In the genomic region with DNA sequence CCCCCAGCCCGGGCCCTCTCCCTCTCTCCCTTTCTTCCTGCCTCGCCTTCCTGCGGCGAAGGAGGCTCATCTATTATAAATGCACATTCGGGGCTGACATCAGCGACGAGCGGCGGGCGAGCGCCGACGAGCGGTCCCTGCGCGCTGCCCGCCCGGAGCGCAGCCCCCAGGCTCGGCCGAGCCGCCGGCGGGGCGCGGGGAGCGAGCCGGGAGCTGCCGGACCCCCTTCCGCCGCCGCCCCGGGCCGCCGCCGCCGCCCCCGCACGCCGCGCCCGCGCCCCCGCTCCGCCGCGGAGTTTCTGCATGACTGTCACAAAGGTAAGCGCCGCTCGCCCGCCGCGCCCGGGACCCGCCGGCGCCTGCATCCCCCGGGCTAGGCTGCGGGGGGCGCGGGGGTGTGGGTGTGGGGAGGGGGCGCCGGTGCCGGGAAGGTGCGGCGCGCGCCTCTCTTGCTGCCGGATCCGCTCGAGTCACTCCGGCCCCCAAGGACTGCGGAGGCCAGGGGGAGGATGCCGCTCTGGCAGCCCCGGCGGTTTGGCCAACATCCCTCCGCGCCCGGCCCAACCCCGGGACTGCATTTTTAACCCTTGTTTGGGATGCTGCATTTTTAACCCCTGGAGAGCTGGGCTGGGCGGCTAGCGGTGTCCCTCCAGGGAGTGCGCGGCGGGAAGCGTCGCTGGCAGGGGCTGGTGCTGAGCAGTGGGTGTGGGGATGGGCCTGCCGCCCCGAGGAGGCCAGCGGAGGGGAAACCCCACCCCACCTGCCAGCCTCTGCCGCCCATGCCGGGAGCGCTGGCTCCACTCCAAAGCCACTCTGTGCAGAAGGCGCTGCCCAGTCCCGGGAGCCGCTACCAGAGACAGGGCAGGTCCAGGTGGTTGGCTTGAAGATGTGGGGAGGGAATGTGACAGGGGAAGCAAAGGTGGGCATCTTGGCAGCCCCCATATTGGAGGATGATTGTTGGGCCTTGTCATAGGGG, we compare ENCODE assay signal across 8 cellular contexts. TPM values are rescaled to one million over a fixed set of nuclear protein-coding genes. Genes with fewer than 3 reads are reported as not detected.
DNase-seq lines count a peak whose midpoint lies in the region; ATAC-seq and TF ChIP-seq lines count a peak whose summit lies in the region.

A gene with protein sequence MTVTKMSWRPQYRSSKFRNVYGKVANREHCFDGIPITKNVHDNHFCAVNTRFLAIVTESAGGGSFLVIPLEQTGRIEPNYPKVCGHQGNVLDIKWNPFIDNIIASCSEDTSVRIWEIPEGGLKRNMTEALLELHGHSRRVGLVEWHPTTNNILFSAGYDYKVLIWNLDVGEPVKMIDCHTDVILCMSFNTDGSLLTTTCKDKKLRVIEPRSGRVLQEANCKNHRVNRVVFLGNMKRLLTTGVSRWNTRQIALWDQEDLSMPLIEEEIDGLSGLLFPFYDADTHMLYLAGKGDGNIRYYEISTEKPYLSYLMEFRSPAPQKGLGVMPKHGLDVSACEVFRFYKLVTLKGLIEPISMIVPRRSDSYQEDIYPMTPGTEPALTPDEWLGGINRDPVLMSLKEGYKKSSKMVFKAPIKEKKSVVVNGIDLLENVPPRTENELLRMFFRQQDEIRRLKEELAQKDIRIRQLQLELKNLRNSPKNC (plus strand): TSS at position 34 of the 976 bp plus-strand sequence. CDS start 270 bp downstream, at position 304.

- no peak within 1 kb of the TSS for H3K27ac Mint-ChIP-seq in activated CD8-positive, alpha-beta memory T cell treated with anti-CD3 and anti-CD28 coated beads, Interleukin-2, amount 10 ng/mL, durations not matched to agents 7 days and 5 days
- peak within 1 kb of the TSS; percentile 21 for H3K27ac Mint-ChIP-seq in stimulated activated naive CD8-positive, alpha-beta T cell treated with anti-CD3 and anti-CD28 coated beads, Interleukin-15, Interleukin-2, amounts not matched to agents 100 ng/mL and 50 ng/mL, for 24 hours

- H3K36me3 ChIP-seq in PC-9 (ENCODE audit: low read depth) (no peaks in the 10 kb centered on the region), right lobe of liver (no peaks in the 10 kb centered on the region)

- no peaks in the 10 kb centered on the region for H3K36me3 Mint-ChIP-seq in activated CD8-positive, alpha-beta memory T cell treated with anti-CD3 and anti-CD28 coated beads, Interleukin-2, amount 10 ng/mL, durations not matched to agents 7 days and 5 days
- H3K36me3 Mint-ChIP-seq in stimulated activated naive CD8-positive, alpha-beta T cell treated with anti-CD3 and anti-CD28 coated beads, Interleukin-15, Interleukin-2, amounts not matched to agents 100 ng/mL and 50 ng/mL, for 24 hours (ENCODE audit: low read depth): no peaks in the 10 kb centered on the region

- no peak for DNase-seq in activated CD8-positive, alpha-beta memory T cell treated with anti-CD3 and anti-CD28 coated beads, Interleukin-2, amount 10 ng/mL, durations not matched to agents 7 days and 5 days
- no peak for DNase-seq in activated CD8-positive, alpha-beta memory T cell treated with anti-CD3 and anti-CD28 coated beads, Interleukin-2, amount 50 U/mL, for 48 hours
- DNase-seq in PC-9: peak in 1 of 2 experiments; percentile 39
- peak; percentile 42 for DNase-seq in choroid plexus epithelial cell (ENCODE audit: low read depth)
- DNase-seq in right lobe of liver: peak in 1 of 3 donors; percentile 56

- TF ChIP-seq CTCF in PC-9 (conservative IDR thresholded peaks at IDR 0.05) (no peak), choroid plexus epithelial cell (conservative IDR thresholded peaks at IDR 0.05; ENCODE audit: low read depth, low read length) (no peak), right lobe of liver (IDR thresholded peaks at IDR 0.05) (no peak)

- BruUV-seq in PC-9 (replicated peaks; lab: Mats Ljungman, UMichigan): no TSS peak

- TF ChIP-seq POLR2A in right lobe of liver (IDR thresholded peaks at IDR 0.05): no peak

- H4K20me1 ChIP-seq in PC-9 (ENCODE audit: insufficient read depth): no peaks in the 10 kb centered on the region

- peak within 1 kb of the TSS; percentile 76 for H2AFZ ChIP-seq in PC-9

- intact Hi-C loops in PC-9 (cut with micrococcal nuclease; ENCODE audit: unreplicated experiment): no loop called here
- intact Hi-C loops in right lobe of liver (cut with DNase I): no loop called here

- H3K79me2 ChIP-seq in PC-9 (ENCODE audit: low read depth): no peaks in the 10 kb centered on the region

- peak within 1 kb of the TSS; percentile 78 for H3K4me2 ChIP-seq in PC-9

- no peaks in the 10 kb centered on the region for H3K9me3 Mint-ChIP-seq in activated CD8-positive, alpha-beta memory T cell treated with anti-CD3 and anti-CD28 coated beads, Interleukin-2, amount 10 ng/mL, durations not matched to agents 7 days and 5 days (ENCODE audit: low read depth)
- H3K9me3 Mint-ChIP-seq in stimulated activated naive CD8-positive, alpha-beta T cell treated with anti-CD3 and anti-CD28 coated beads, Interleukin-15, Interleukin-2, amounts not matched to agents 100 ng/mL and 50 ng/mL, for 24 hours: no peaks in the 10 kb centered on the region

- peaks cover 50% of the 10 kb centered on the region for H3K27me3 Mint-ChIP-seq in activated CD8-positive, alpha-beta memory T cell treated with anti-CD3 and anti-CD28 coated beads, Interleukin-2, amount 10 ng/mL, durations not matched to agents 7 days and 5 days
- H3K27me3 Mint-ChIP-seq in stimulated activated naive CD8-positive, alpha-beta T cell treated with anti-CD3 and anti-CD28 coated beads, Interleukin-15, Interleukin-2, amounts not matched to agents 100 ng/mL and 50 ng/mL, for 24 hours: peaks cover 50% of the 10 kb centered on the region

- H3K4me3 Mint-ChIP-seq in activated CD8-positive, alpha-beta memory T cell treated with anti-CD3 and anti-CD28 coated beads, Interleukin-2, amount 10 ng/mL, durations not matched to agents 7 days and 5 days: peak within 1 kb of the TSS; percentile 50
- peak within 1 kb of the TSS; percentile 72 for H3K4me3 Mint-ChIP-seq in stimulated activated naive CD8-positive, alpha-beta T cell treated with anti-CD3 and anti-CD28 coated beads, Interleukin-15, Interleukin-2, amounts not matched to agents 100 ng/mL and 50 ng/mL, for 24 hours

- CTCF ChIA-PET in activated CD8-positive, alpha-beta memory T cell treated with anti-CD3 and anti-CD28 coated beads, Interleukin-2, amount 10 ng/mL, durations not matched to agents 7 days and 5 days (lab: Charles Lee): interaction anchor here (1.0 kb wide), 1 partner anchor 20 kb away, joined by 3 read pairs; no protein-coding TSS in a partner anchor
- CTCF ChIA-PET in PC-9 (lab: Charles Lee): no interaction called here

- H3K9me3 ChIP-seq in PC-9 (ENCODE audit: insufficient read depth, low read depth) (no peaks in the 10 kb centered on the region), right lobe of liver (no peaks in the 10 kb centered on the region)

- no peaks in the 10 kb centered on the region for H3K27me3 ChIP-seq in PC-9 (ENCODE audit: insufficient read depth, low read depth)
- H3K27me3 ChIP-seq in right lobe of liver: peaks cover 0 to 11% of the 10 kb centered on the region in 2 donors

- H3K4me1 Mint-ChIP-seq in activated CD8-positive, alpha-beta memory T cell treated with anti-CD3 and anti-CD28 coated beads, Interleukin-2, amount 10 ng/mL, durations not matched to agents 7 days and 5 days: peaks cover 7% of the 10 kb centered on the region
- H3K4me1 Mint-ChIP-seq in stimulated activated naive CD8-positive, alpha-beta T cell treated with anti-CD3 and anti-CD28 coated beads, Interleukin-15, Interleukin-2, amounts not matched to agents 100 ng/mL and 50 ng/mL, for 24 hours (ENCODE audit: low read depth): peaks cover 23% of the 10 kb centered on the region

- H3F3A ChIP-seq in PC-9 (ENCODE audit: insufficient read depth, low read depth): no peaks in the 10 kb centered on the region

- H3K9me2 ChIP-seq in PC-9 (ENCODE audit: insufficient read depth): no peaks in the 10 kb centered on the region

- WGBS in right lobe of liver (ENCODE audit: insufficient coverage, low coverage, low lambda C conversion rate, missing lambda C conversion rate): 10% methylated on average over 2 of the region's 96 CpGs

- peak within 1 kb of the TSS; percentile 64 for H3K4me3 ChIP-seq in PC-9
- H3K4me3 ChIP-seq in choroid plexus epithelial cell (ENCODE audit: low read depth, low read length): peak within 1 kb of the TSS; percentile 61
- H3K4me3 ChIP-seq in right lobe of liver: peak within 1 kb of the TSS; percentile 34 to 53 (median 48)

- POLR2A ChIA-PET in PC-9 (lab: Charles Lee; ENCODE audit: unreplicated experiment): no interaction called here

- ATAC-seq in activated CD8-positive, alpha-beta memory T cell treated with anti-CD3 and anti-CD28 coated beads, Interleukin-2, amount 10 ng/mL, durations not matched to agents 7 days and 5 days: peak; percentile 24
- ATAC-seq in right lobe of liver: peak in 1 of 4 donors; percentile 6
- no peak for ATAC-seq in GM19463 (IDR thresholded peaks at IDR 0.05; ENCODE audit: unreplicated experiment)
- ATAC-seq in GM21367 (IDR thresholded peaks at IDR 0.05; ENCODE audit: unreplicated experiment): no peak

- H3K27ac ChIP-seq in PC-9: 0 out of 2 replicates have a peak within 1 kb of the TSS, but pooled peaks have one; percentile 16
- H3K27ac ChIP-seq in right lobe of liver: no peak within 1 kb of the TSS

- no peaks in the 10 kb centered on the region; the same call in 1 of the 2 replicates for H3K4me1 ChIP-seq in PC-9 (replicated peaks; ENCODE audit: insufficient read depth)
- peaks cover 0 to 9% (median 0%) of the 10 kb centered on the region in 4 donors for H3K4me1 ChIP-seq in right lobe of liver

RNA-seq across cellular contexts. Expression of the gene that starts here (rescaled TPM):
- not detected for total RNA-seq in activated CD8-positive, alpha-beta memory T cell treated with anti-CD3 and anti-CD28 coated beads, Interleukin-2, amount 10 ng/mL, durations not matched to agents 7 days and 5 days
- total RNA-seq in PC-9 (2021): 0.53 and 0.59 TPM in 2 replicates
- under 1 TPM; 0.18 to 0.68 (median 0.41) TPM for total RNA-seq in right lobe of liver

Comparison
In these comparisons a context has a peak if more than half of its experiments do, and no peak if none do; other contexts are left out.
1. Peak in ATAC-seq in activated CD8-positive, alpha-beta memory T cell treated with anti-CD3 and anti-CD28 coated beads, Interleukin-2, amount 10 ng/mL, durations not matched to agents 7 days and 5 days; RNA of the gene not detected or under 1 TPM.